In the genomic region with DNA sequence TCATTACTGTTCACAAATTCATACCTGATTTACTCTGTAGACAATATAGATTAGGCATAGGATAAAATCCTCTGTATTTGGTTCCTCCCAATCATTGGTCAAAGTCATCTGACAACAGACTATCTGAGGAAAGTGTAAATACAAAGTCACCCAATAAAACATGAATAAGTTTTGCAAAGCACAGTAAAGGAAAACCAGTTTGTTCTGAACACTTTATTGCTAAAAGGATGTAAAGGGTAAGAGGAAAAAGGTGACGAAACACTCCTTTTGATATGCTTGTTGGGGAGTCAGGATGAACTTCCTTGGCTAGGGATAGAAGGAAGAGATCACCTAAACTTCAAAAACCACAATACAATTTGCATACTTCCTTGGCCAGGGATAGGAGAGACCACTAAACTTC, we compare ENCODE assay signal across 20 cellular contexts.
"Had no signal": no experiment of that assay in that cellular context is flagged by ENCODE, and none has a peak within 500 bp of the region (broad histone marks: within the 10 kb centered on the region; RNA-seq: fewer than 3 reads in every experiment).

No MANE protein-coding gene starts in this region.

- H3K9me3 ChIP-seq: left lung, ovary, right lobe of liver, testis had no signal

- ATAC-seq: naive thymus-derived CD4-positive, alpha-beta T cell; stimulated activated effector memory CD8-positive, alpha-beta T cell treated with anti-CD3 and anti-CD28 coated beads, Interleukin-12 subunit alpha, Interleukin-12 subunit beta, amount 100 ng/mL, for 72 hours had no signal

- H3K27ac Mint-ChIP-seq: activated naive CD8-positive, alpha-beta T cell treated with anti-CD3 and anti-CD28 coated beads for 36 hours; activated T-helper 1 cell treated with anti-CD3 and anti-CD28 coated beads, Interleukin-12 subunit alpha, Interleukin-12 subunit beta, Interleukin-2, Interleukin-4 antibody, amounts not matched to agents 30 ng/mL and 10 ng/mL and 1 ng/mL, durations not matched to agents 14 hours and 24 hours and 36 hours; naive thymus-derived CD4-positive, alpha-beta T cell; stimulated activated effector memory CD8-positive, alpha-beta T cell treated with anti-CD3 and anti-CD28 coated beads, Interleukin-12 subunit alpha, Interleukin-12 subunit beta, amount 100 ng/mL, for 72 hours had no signal

- H3K4me3 Mint-ChIP-seq: activated naive CD8-positive, alpha-beta T cell treated with anti-CD3 and anti-CD28 coated beads for 36 hours; activated T-helper 1 cell treated with anti-CD3 and anti-CD28 coated beads, Interleukin-12 subunit alpha, Interleukin-12 subunit beta, Interleukin-2, Interleukin-4 antibody, amounts not matched to agents 30 ng/mL and 10 ng/mL and 1 ng/mL, durations not matched to agents 14 hours and 24 hours and 36 hours; stimulated activated effector memory CD8-positive, alpha-beta T cell treated with anti-CD3 and anti-CD28 coated beads, Interleukin-12 subunit alpha, Interleukin-12 subunit beta, amount 100 ng/mL, for 72 hours had no signal

- H3K4me1 ChIP-seq: right lobe of liver, testis had no signal

- H3K27me3 ChIP-seq: cardiac muscle cell, dorsolateral prefrontal cortex, left lung, ovary, right lobe of liver, testis had no signal

- H3K9me3 Mint-ChIP-seq: activated naive CD8-positive, alpha-beta T cell treated with anti-CD3 and anti-CD28 coated beads for 36 hours; activated T-helper 1 cell treated with anti-CD3 and anti-CD28 coated beads, Interleukin-12 subunit alpha, Interleukin-12 subunit beta, Interleukin-2, Interleukin-4 antibody, amounts not matched to agents 30 ng/mL and 10 ng/mL and 1 ng/mL, durations not matched to agents 14 hours and 24 hours and 36 hours; naive thymus-derived CD4-positive, alpha-beta T cell; stimulated activated effector memory CD8-positive, alpha-beta T cell treated with anti-CD3 and anti-CD28 coated beads, Interleukin-12 subunit alpha, Interleukin-12 subunit beta, amount 100 ng/mL, for 72 hours had no signal

- H3K4me1 Mint-ChIP-seq: stimulated activated effector memory CD8-positive, alpha-beta T cell treated with anti-CD3 and anti-CD28 coated beads, Interleukin-12 subunit alpha, Interleukin-12 subunit beta, amount 100 ng/mL, for 72 hours had no signal

- H3K4me3 ChIP-seq: cardiac muscle cell, dorsolateral prefrontal cortex, left lung, ovary, right lobe of liver, smooth muscle cell, testis had no signal

- DNase-seq: activated CD4-positive, alpha-beta T cell treated with anti-CD3 and anti-CD28 coated beads, Interleukin-2, amount 50 U/mL, for 4 hours; activated naive CD8-positive, alpha-beta T cell treated with anti-CD3 and anti-CD28 coated beads for 36 hours; activated T-cell treated with anti-CD3 and anti-CD28 coated beads for 4 hours; dorsolateral prefrontal cortex; foreskin melanocyte; head of caudate nucleus; kidney; left lung; naive thymus-derived CD4-positive, alpha-beta T cell; ovary; right lobe of liver; stimulated activated CD4-positive, alpha-beta T cell treated with anti-CD3 and anti-CD28 coated beads, Interleukin-4, amount 100 ng/mL, for 24 hours; T-helper 2 cell; testis; WERI-Rb-1 had no signal

- H3K27me3 Mint-ChIP-seq: activated naive CD8-positive, alpha-beta T cell treated with anti-CD3 and anti-CD28 coated beads for 36 hours; naive thymus-derived CD4-positive, alpha-beta T cell had no signal

- H3K36me3 ChIP-seq: left lung, ovary, right lobe of liver had no signal

- H3K27ac ChIP-seq: cardiac muscle cell, dorsolateral prefrontal cortex, epithelial cell of prostate, left lung, ovary, right lobe of liver, testis, WERI-Rb-1 had no signal
